In genomic region chr11:120336641-120337132, GRCh38 we compare ENCODE assay signal across 8 cellular contexts. TPM values are rescaled to one million over a fixed set of nuclear protein-coding genes. Genes with fewer than 3 reads are reported as not detected.
DNase-seq lines count a peak whose midpoint lies in the region; ATAC-seq and TF ChIP-seq lines count a peak whose summit lies in the region.

No MANE protein-coding gene starts in this region.

- H3K4me1 ChIP-seq in colonic mucosa, result peaks cover 8% of the 10 kb centered on the region
- H3K4me1 ChIP-seq in lung (ENCODE audit: control insufficient read depth in 2 of 2, insufficient read depth in 2 of 2, low read length in 2 of 2), result peaks cover 0 to 17% of the 10 kb centered on the region in 2 donors
- peaks cover 7 to 80% (median 63%) of the 10 kb centered on the region in 4 donors for H3K4me1 ChIP-seq in stomach

- peak overlapping the region; percentile 96 for H3K4me3 ChIP-seq in colonic mucosa
- peak overlapping the region; percentile 94 for H3K4me3 ChIP-seq in lung
- peak overlapping the region; percentile 81 to 94 (median 88) for H3K4me3 ChIP-seq in stomach

- no peak for TF ChIP-seq EP300 in stomach (IDR thresholded peaks at IDR 0.05)

- intact Hi-C loops in Right ventricle myocardium inferior (cut with DNase I) (loop anchor here (2.0 to 10.0 kb wide), 4 partner anchors 41 to 618 kb away; no protein-coding TSS in a partner anchor), cardiac septum (cut with DNase I) (loop anchor here (1.0 to 5.0 kb wide), 5 partner anchors 65 to 211 kb away; no protein-coding TSS in a partner anchor), colonic mucosa (cut with DNase I) (loop anchor here (10.0 kb wide), 2 partner anchors 98 to 348 kb away; no protein-coding TSS in a partner anchor), stomach (cut with DNase I; ENCODE audit: low total_unique reads) (no loop called here)

- TF ChIP-seq CTCF in colonic mucosa (IDR thresholded peaks at IDR 0.05) (no peak), lung (IDR thresholded peaks at IDR 0.05; ENCODE audit: control extremely low read depth, extremely low read depth) (no peak), stomach (IDR thresholded peaks at IDR 0.05) (no peak)

- DNase-seq in Right ventricle myocardium inferior (ENCODE audit: missing footprints), result peak; percentile 77
- DNase-seq in cardiac septum (ENCODE audit: low spot score), result no peak
- peak in 3 of 5 donors; percentile 5 to 17 (median 6) for DNase-seq in T-helper 1 cell
- peak; percentile 62 for DNase-seq in colonic mucosa
- DNase-seq in lung (ENCODE audit: low spot score), result peak; percentile 48
- no peak for DNase-seq in stomach
- DNase-seq in middle frontal gyrus (ENCODE audit: extremely low spot score, low spot score), result no peak

- H3K9ac ChIP-seq in colonic mucosa (ENCODE audit: low read depth in 2 of 2, low read length in 2 of 2), result peak overlapping the region; percentile 79 to 98

- H3K27ac ChIP-seq in colonic mucosa (peak overlapping the region; percentile 96), lung (ENCODE audit: low read depth in 1 of 2, low read length in 1 of 2) (peak overlapping the region; percentile 96 to 99), stomach (peak overlapping the region; percentile 87 to 100 (median 99))

- 1% methylated on average over 34 to 47 of the region's 47 CpGs for WGBS in lung, 2 donors
- 0 to 1% (median 1%) methylated on average over 29 to 47 of the region's 47 CpGs for WGBS in stomach, 5 donors

- TF ChIP-seq POLR2A in stomach (IDR thresholded peaks at IDR 0.05), result peak in 1 of 4 donors; percentile 28

- ATAC-seq in Right ventricle myocardium inferior, result peak; percentile 29
- ATAC-seq in HG03135 (IDR thresholded peaks at IDR 0.05; ENCODE audit: unreplicated experiment), result peak; percentile 37
- peak; percentile 31 for ATAC-seq in lung (ENCODE audit: insufficient read depth, low FRiP score)

- H3K9me3 ChIP-seq in colonic mucosa (no peaks in the 10 kb centered on the region), lung (ENCODE audit: control insufficient read depth in 2 of 2, insufficient read depth in 1 of 2, low read length in 1 of 2) (no peaks in the 10 kb centered on the region), stomach (no peaks in the 10 kb centered on the region)

- H3K36me3 ChIP-seq in colonic mucosa (no peaks in the 10 kb centered on the region), lung (ENCODE audit: control insufficient read depth in 2 of 2, insufficient read depth in 2 of 2, low read length in 2 of 2) (no peaks in the 10 kb centered on the region), stomach (no peaks in the 10 kb centered on the region)

- H3K27me3 ChIP-seq in colonic mucosa, result no peaks in the 10 kb centered on the region
- H3K27me3 ChIP-seq in lung (ENCODE audit: control insufficient read depth, insufficient read depth), result no peaks in the 10 kb centered on the region
- H3K27me3 ChIP-seq in stomach, result no peaks in the 10 kb centered on the region

RNA-seq across cellular contexts. Expression of gene ARHGEF12, which starts 0.5 kb away (rescaled TPM):
- 81.7 TPM for total RNA-seq in Right ventricle myocardium inferior
- 138 TPM for total RNA-seq in cardiac septum
- 100 to 1,000 TPM in 1 of 2 donors, 10 to 100 TPM in 1; 66.7 to 103 TPM for total RNA-seq in colonic mucosa
- 100 to 1,000 TPM in 1 of 2 donors, 10 to 100 TPM in 1; 86.1 to 243 TPM for total RNA-seq in lung
- polyA plus RNA-seq in lung, result 10 to 100 TPM; 19.0 to 25.0 TPM
- 100 to 1,000 TPM in 2 of 5 donors, 10 to 100 TPM in 3; 30.4 to 186 (median 97.7) TPM for total RNA-seq in stomach
- 10 to 100 TPM; 11.5 to 23.5 (median 21.2) TPM for polyA plus RNA-seq in stomach

RNA-seq across cellular contexts. Expression of gene TLCD5, which starts 11.6 kb away (rescaled TPM):
- total RNA-seq in Right ventricle myocardium inferior, result 8.4 TPM
- total RNA-seq in cardiac septum, result 16.6 TPM
- 1 to 10 TPM in 1 of 2 donors, under 1 TPM in 1; 0.62 to 1.3 TPM for total RNA-seq in colonic mucosa
- total RNA-seq in lung, result 10 to 100 TPM in 1 of 2 donors, 1 to 10 TPM in 1; 3.7 to 10.8 TPM
- 1 to 10 TPM; 2.0 to 2.4 TPM for polyA plus RNA-seq in lung
- total RNA-seq in stomach, result 10 to 100 TPM in 1 of 5 donors, 1 to 10 TPM in 2, under 1 TPM in 1, not detected in 1; 0.58 to 81.2 (median 6.3) TPM
- 1 to 10 TPM in 1 of 3 donors, under 1 TPM in 2; 0.76 to 1.8 (median 0.93) TPM for polyA plus RNA-seq in stomach

Comparison
In these comparisons a context has a peak if more than half of its experiments do, and no peak if none do; other contexts are left out.
1. DNase-seq: peak in Right ventricle myocardium inferior (single experiment), T-helper 1 cell (3 of 5), colonic mucosa (single experiment) and lung (single experiment); none in cardiac septum (single experiment), stomach (single experiment) and middle frontal gyrus (single experiment).
2. Peak in every context shown above with its lines, with median percentiles within 50 percentile points of each other: ATAC-seq, H3K27ac ChIP-seq and H3K4me3 ChIP-seq.